ENCODE assay signal across 20 cellular contexts in the genomic region with DNA sequence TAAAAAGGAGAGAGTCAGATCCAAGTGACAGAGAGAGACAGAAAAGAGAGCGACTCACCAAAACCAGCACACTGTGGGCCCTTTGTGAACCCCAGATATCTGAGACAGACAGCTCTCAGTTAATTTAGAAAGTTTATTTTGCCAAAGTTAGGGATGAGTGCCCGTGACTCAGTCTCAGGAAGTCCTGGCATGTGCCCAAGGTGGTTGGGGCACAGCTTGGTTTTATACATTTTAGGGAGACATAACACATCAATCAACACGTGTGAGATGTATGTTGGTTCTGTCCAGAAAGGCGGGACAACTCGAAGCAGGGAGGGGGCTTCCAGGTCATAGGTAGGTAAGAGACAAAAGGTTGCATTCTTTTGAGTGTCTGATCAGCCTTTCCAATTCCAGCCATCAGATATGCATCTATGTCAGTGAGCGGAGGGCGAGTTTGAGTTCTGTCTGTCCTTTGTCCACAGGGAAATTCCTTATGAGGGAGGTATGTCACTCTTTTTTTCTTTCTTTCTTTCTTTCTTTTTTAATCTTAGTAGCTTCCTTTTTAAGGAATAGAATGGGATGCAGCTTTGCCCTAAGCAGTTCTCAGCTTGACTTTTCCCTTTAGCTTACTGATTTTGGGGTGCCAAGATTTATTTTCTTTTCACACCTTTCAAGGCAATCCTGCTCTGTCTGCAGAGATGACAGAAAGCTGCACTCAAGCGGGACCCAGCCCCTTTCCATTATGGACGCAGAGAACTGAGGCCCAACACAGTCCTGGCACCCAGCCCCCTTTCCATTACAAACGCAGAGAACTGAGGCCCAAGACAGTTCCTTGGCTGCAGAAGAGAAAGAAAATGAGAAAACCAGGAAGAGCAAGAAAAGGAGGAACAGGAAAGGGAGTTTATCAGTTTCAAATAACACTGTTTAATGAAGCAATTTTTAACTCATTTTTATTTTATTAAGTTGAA. TPM values are rescaled to one million over a fixed set of nuclear protein-coding genes. Genes with fewer than 3 reads are reported as not detected.
DNase-seq lines count a peak whose midpoint lies in the region; ATAC-seq, FAIRE-seq and TF ChIP-seq lines count a peak whose summit lies in the region.
"Had no signal": no experiment of that assay in that cellular context is flagged by ENCODE, and none has a peak within 500 bp of the region (broad histone marks: within the 10 kb centered on the region; RNA-seq: fewer than 3 reads in every experiment).

No MANE protein-coding gene starts in this region.

- H3K27me3 Mint-ChIP-seq in Calu3 (ENCODE audit: unreplicated experiment): no peaks in the 10 kb centered on the region

- POLR2A ChIA-PET in A673 (lab: Charles Lee; ENCODE audit: low non-redundant PET) (no interaction called here), endothelial cell of umbilical vein (lab: Charles Lee) (no interaction called here)

- dilution Hi-C loops in endothelial cell of umbilical vein (cut with MboI; ENCODE audit: extremely low pct_ligation_motif_present, low sequenced_read_pairs): no loop called here

- no peak overlapping the region for H3K4me2 ChIP-seq in endothelial cell of umbilical vein (ENCODE audit: insufficient read depth, low read length)

- no peaks in the 10 kb centered on the region for H3K36me3 Mint-ChIP-seq in Calu3 (ENCODE audit: insufficient read depth, unreplicated experiment)
- H3K36me3 Mint-ChIP-seq: CD4-positive, alpha-beta memory T cell; immature natural killer cell; type B pancreatic cell had no signal

- H3K9ac ChIP-seq in endothelial cell of umbilical vein (replicated peaks; ENCODE audit: extremely low read depth, insufficient read depth, low read length): no peak overlapping the region

- H3K27ac Mint-ChIP-seq in Calu3 (ENCODE audit: unreplicated experiment): no peak overlapping the region
- H3K27ac Mint-ChIP-seq: activated T-helper 2 cell treated with anti-CD3 and anti-CD28 coated beads, Interferon-gamma antibody, Interleukin-2, Interleukin-4, amounts not matched to agents 10 μg/mL and 5 μg/mL and 100 μg/mL, durations not matched to agents 14 hours and 24 hours and 36 hours; CD4-positive, alpha-beta memory T cell; immature natural killer cell; T-helper 1 cell treated with Interleukin-12 subunit alpha and Interleukin-12 subunit beta and Interleukin-4 antibody, amounts not matched to agents 30 μg/mL and 1 μg/mL, for 36 hours; type B pancreatic cell had no signal

- H3K4me3 Mint-ChIP-seq in Calu3 (ENCODE audit: low read depth, unreplicated experiment): no peak overlapping the region
- H3K4me3 Mint-ChIP-seq: CD4-positive, alpha-beta memory T cell; immature natural killer cell; T-helper 1 cell treated with Interleukin-12 subunit alpha and Interleukin-12 subunit beta and Interleukin-4 antibody, amounts not matched to agents 30 μg/mL and 1 μg/mL, for 36 hours; type B pancreatic cell had no signal

- H4K20me1 ChIP-seq in endothelial cell of umbilical vein (replicated peaks; ENCODE audit: control insufficient read depth, extremely low read depth, insufficient read depth, low read length): no peaks in the 10 kb centered on the region

- ATAC-seq in GM21526 (IDR thresholded peaks at IDR 0.05; ENCODE audit: low FRiP score, unreplicated experiment): no peak

- CTCF ChIA-PET in A673 (lab: Charles Lee): no interaction called here
- CTCF ChIA-PET in endothelial cell of umbilical vein (lab: Charles Lee): interaction anchor here (0.9 to 2.9 kb wide), 3 partner anchors 9 to 222 kb away, joined by 3 to 15 read pairs (median 3); no protein-coding TSS in a partner anchor
- CTCF ChIA-PET in Calu3 (lab: Charles Lee): no interaction called here

- peaks cover 13% of the 10 kb centered on the region for H3K4me1 Mint-ChIP-seq in Calu3 (ENCODE audit: low read depth, unreplicated experiment)
- H3K4me1 Mint-ChIP-seq: CD4-positive, alpha-beta memory T cell; immature natural killer cell had no signal

- TF ChIP-seq CTCF in A673 (conservative IDR thresholded peaks at IDR 0.05; ENCODE audit: low read depth, low read length): no peak
- TF ChIP-seq CTCF in endothelial cell of umbilical vein (IDR thresholded peaks at IDR 0.05; ENCODE audit: extremely low read depth in 1 of 2, insufficient read depth in 1 of 2, low read depth in 1 of 2, low read length in 2 of 2): no peak
- TF ChIP-seq CTCF in Calu3 (IDR thresholded peaks at IDR 0.05; ENCODE audit: unreplicated experiment): no peak

- H2AFZ ChIP-seq in endothelial cell of umbilical vein (ENCODE audit: low read depth, low read length): no peak overlapping the region

- H3K9me3 Mint-ChIP-seq in Calu3 (ENCODE audit: low read depth, unreplicated experiment): no peaks in the 10 kb centered on the region
- H3K9me3 Mint-ChIP-seq: activated T-helper 2 cell treated with anti-CD3 and anti-CD28 coated beads, Interferon-gamma antibody, Interleukin-2, Interleukin-4, amounts not matched to agents 10 μg/mL and 5 μg/mL and 100 μg/mL, durations not matched to agents 14 hours and 24 hours and 36 hours; CD4-positive, alpha-beta memory T cell; T-helper 1 cell treated with Interleukin-12 subunit alpha and Interleukin-12 subunit beta and Interleukin-4 antibody, amounts not matched to agents 30 μg/mL and 1 μg/mL, for 36 hours; type B pancreatic cell had no signal

- BruUV-seq in A673 (replicated peaks; lab: Mats Ljungman, UMichigan) (no TSS peak), endothelial cell of umbilical vein (replicated peaks; lab: Mats Ljungman, UMichigan) (no TSS peak), Calu3 (replicated peaks; lab: Mats Ljungman, UMichigan) (no TSS peak)

- H3K9me1 ChIP-seq in endothelial cell of umbilical vein (replicated peaks; ENCODE audit: control insufficient read depth, extremely low read depth, insufficient read depth, low read length): no peaks in the 10 kb centered on the region

- peaks cover 5% of the 10 kb centered on the region for H3K4me1 ChIP-seq in A673 (ENCODE audit: insufficient read depth, low read length, poor library complexity, severe bottlenecking)
- H3K4me1 ChIP-seq in endothelial cell of umbilical vein (ENCODE audit: control insufficient read depth, extremely low read depth, insufficient read depth, low read length): peaks cover 2% of the 10 kb centered on the region

- DNase-seq in A673 (ENCODE audit: low spot score): peak; percentile 19
- peak; percentile 52 for DNase-seq in M059J (ENCODE audit: low read depth)
- no peak for DNase-seq in endothelial cell of umbilical vein (ENCODE audit: low read depth, low spot score)
- peak; percentile 23 for DNase-seq in myocyte (ENCODE audit: low read depth)
- no peak for DNase-seq in Calu3
- DNase-seq in epidermal melanocyte (ENCODE audit: insufficient read length, low spot score): no peak
- no peak for DNase-seq in GM19240 (ENCODE audit: insufficient read length, low spot score)
- DNase-seq: CD4-positive, alpha-beta memory T cell; DMS79 treated with DMSO at 0.1 percent for 48 hours; immature natural killer cell; NCI-H1930; NCI-H446; SHP77; stimulated activated naive CD4-positive, alpha-beta T cell had no signal

- H3K27me3 ChIP-seq in A673 (replicated peaks; ENCODE audit: insufficient read depth, low read depth, low read length, poor library complexity) (no peaks in the 10 kb centered on the region), endothelial cell of umbilical vein (ENCODE audit: control insufficient read depth in 2 of 2, insufficient read depth in 2 of 2, low read length in 2 of 2) (peaks cover 5 to 6% of the 10 kb centered on the region in 2 experiments)
- H3K27me3 ChIP-seq: dorsolateral prefrontal cortex had no signal

- H3K9me3 ChIP-seq in A673 (ENCODE audit: low read depth, low read length, poor library complexity, severe bottlenecking) (no peaks in the 10 kb centered on the region), endothelial cell of umbilical vein (replicated peaks; ENCODE audit: control insufficient read depth, insufficient read depth, low read length) (no peaks in the 10 kb centered on the region)

- no peak for TF ChIP-seq POLR2A in endothelial cell of umbilical vein (IDR thresholded peaks at IDR 0.05; ENCODE audit: low read depth, low read length)

- intact Hi-C loops in A673 (cut with micrococcal nuclease; ENCODE audit: unreplicated experiment) (no loop called here), endothelial cell of umbilical vein (cut with micrococcal nuclease) (no loop called here), Calu3 (cut with micrococcal nuclease; ENCODE audit: unreplicated experiment) (no loop called here)

- no peaks in the 10 kb centered on the region for H3K79me2 ChIP-seq in endothelial cell of umbilical vein (ENCODE audit: control insufficient read depth, insufficient read depth, low read length)

- peak; percentile 77 for FAIRE-seq in endothelial cell of umbilical vein (lab: Jason Lieb, UNC)
- FAIRE-seq: H54 had no signal

- no peak overlapping the region for H3K27ac ChIP-seq in A673 (ENCODE audit: low read depth, low read length, poor library complexity, severe bottlenecking)
- H3K27ac ChIP-seq in endothelial cell of umbilical vein (ENCODE audit: insufficient read depth, low read depth, low read length): no peak overlapping the region
- H3K27ac ChIP-seq: dorsolateral prefrontal cortex had no signal

- H3K4me3 ChIP-seq in A673 (ENCODE audit: low read depth, low read length, poor library complexity, severe bottlenecking) (no peak overlapping the region), endothelial cell of umbilical vein (replicated peaks in 1 of 3; ENCODE audit: insufficient read depth in 1 of 3, low read depth in 1 of 3, low read length in 3 of 3) (no peak overlapping the region)
- H3K4me3 ChIP-seq: dorsolateral prefrontal cortex had no signal

- H3K36me3 ChIP-seq in A673 (ENCODE audit: insufficient read depth, low read length, poor library complexity, severe bottlenecking): no peaks in the 10 kb centered on the region
- no peaks in the 10 kb centered on the region for H3K36me3 ChIP-seq in endothelial cell of umbilical vein (ENCODE audit: control insufficient read depth in 2 of 2, extremely low read depth in 1 of 2, insufficient read depth in 2 of 2, low read length in 2 of 2)

TF ChIP-seq in endothelial cell of umbilical vein, 7 proteins besides CTCF, POLR2A, EP300 and RAD21 (continues in another document):
- TF ChIP-seq FOS (IDR thresholded peaks at IDR 0.05; ENCODE audit: borderline replicate concordance, insufficient read depth, low read length) (no peak), JUN (IDR thresholded peaks at IDR 0.05; ENCODE audit: borderline replicate concordance, insufficient read depth, insufficient read length, low read depth) (no peak)

RNA-seq across cellular contexts. Expression of gene ATP11A, which starts 37.1 kb away (rescaled TPM):
- total RNA-seq in A673 (2021): 9.4 and 11.8 TPM in 2 replicates
- 3.6 and 6.0 TPM in 2 replicates for total RNA-seq in M059J (2014; rRNA removed; shearing (Covaris generic))
- 71.7 and 88.1 TPM in 2 replicates for total RNA-seq in endothelial cell of umbilical vein
- polyA plus RNA-seq in endothelial cell of umbilical vein: 15.7 and 16.5 TPM in 2 replicates
- 10.2 and 11.1 TPM in 2 replicates for polyA plus RNA-seq in endothelial cell of umbilical vein (2011; cell fraction: cytosol; rRNA removed)
- polyA plus RNA-seq in endothelial cell of umbilical vein (2011; cell fraction: nucleus; rRNA removed): 48.6 and 60.6 TPM in 2 replicates
- polyA plus RNA-seq in endothelial cell of umbilical vein (2012): 32.3 and 33.7 TPM in 2 replicates
- 40.0 and 52.7 TPM in 2 replicates for polyA minus RNA-seq in endothelial cell of umbilical vein
- 11.5 TPM for polyA minus RNA-seq in endothelial cell of umbilical vein (2011; cell fraction: cytosol; rRNA and poly(A)+ RNA removed)
- 63.1 and 78.2 TPM in 2 replicates for polyA minus RNA-seq in endothelial cell of umbilical vein (2011; cell fraction: nucleus; rRNA and poly(A)+ RNA removed)
- 8.0 and 9.9 TPM in 2 replicates for total RNA-seq in myocyte
- polyA plus RNA-seq in myocyte (2012): 11.2 TPM
- total RNA-seq in Calu3 (2022): 113 and 115 TPM in 2 replicates

Comparison
In these comparisons a context has a peak if more than half of its experiments do, and no peak if none do; other contexts are left out.
1. DNase-seq: peak in A673 (single experiment), M059J (single experiment) and myocyte (single experiment); none in endothelial cell of umbilical vein (single experiment), Calu3 (single experiment), epidermal melanocyte (single experiment) and GM19240 (single experiment).